In genomic region chr1:170562644-170563338, GRCh38 we compare ENCODE assay signal across 9 cellular contexts. TPM values are rescaled to one million over a fixed set of nuclear protein-coding genes. Genes with fewer than 3 reads are reported as not detected.
DNase-seq lines count a peak whose midpoint lies in the region; ATAC-seq and TF ChIP-seq lines count a peak whose summit lies in the region.
"Had no signal": no experiment of that assay in that cellular context is flagged by ENCODE, and none has a peak within 500 bp of the region (broad histone marks: within the 10 kb centered on the region; RNA-seq: fewer than 3 reads in every experiment).

No MANE protein-coding gene starts in this region.

- H3K36me3 Mint-ChIP-seq in activated T-helper 2 cell treated with anti-CD3 and anti-CD28 coated beads, Interferon-gamma antibody, Interleukin-2, Interleukin-4, amounts not matched to agents 10 μg/mL and 5 μg/mL and 100 μg/mL, durations not matched to agents 14 hours and 24 hours and 36 hours (ENCODE audit: low read depth): no peaks in the 10 kb centered on the region

- peaks cover 0 to 28% (median 2%) of the 10 kb centered on the region in 11 donors for H3K9me3 ChIP-seq in heart right ventricle

- intact Hi-C loops in activated T-helper 2 cell treated with anti-CD3 and anti-CD28 coated beads, Interferon-gamma antibody, Interleukin-2, Interleukin-4, amounts not matched to agents 10 μg/mL and 5 μg/mL and 100 μg/mL, durations not matched to agents 14 hours and 24 hours and 36 hours (cut with micrococcal nuclease): no loop called here
- intact Hi-C loops in heart right ventricle (cut with DNase I): no loop called here

- peak; percentile 15 for DNase-seq in stimulated activated CD4-positive, alpha-beta T cell treated with anti-CD3 and anti-CD28 coated beads, Interleukin-1b, Interleukin-23, amount 100 ng/mL, for 48 hours
- no peak for DNase-seq in stimulated activated CD4-positive, alpha-beta T cell treated with anti-CD3 and anti-CD28 coated beads, Interleukin-4, amount 100 ng/mL, for 24 hours
- peak; percentile 36 for DNase-seq in HS-27A (ENCODE audit: low read depth)
- peak; percentile 10 for DNase-seq in activated T-helper 2 cell treated with anti-CD3 and anti-CD28 coated beads, Interferon-gamma antibody, Interleukin-2, Interleukin-4, amounts not matched to agents 10 μg/mL and 5 μg/mL and 100 μg/mL, durations not matched to agents 14 hours and 24 hours and 36 hours (ENCODE audit: low spot score)
- DNase-seq in heart right ventricle: peak; percentile 15 to 85
- DNase-seq in retinal pigment epithelial cell (ENCODE audit: low read depth): peak; percentile 86
- no peak for DNase-seq in cortex of kidney (lab: John Stamatoyannopoulos, UW)
- no peak for DNase-seq in NCI-H187 treated with DMSO at 0.1 percent for 48 hours (lab: John Stamatoyannopoulos, UW)

- peak overlapping the region; percentile 11 to 88 (median 76) for H3K27ac ChIP-seq in heart right ventricle

- H3K27ac Mint-ChIP-seq in activated T-helper 2 cell treated with anti-CD3 and anti-CD28 coated beads, Interferon-gamma antibody, Interleukin-2, Interleukin-4, amounts not matched to agents 10 μg/mL and 5 μg/mL and 100 μg/mL, durations not matched to agents 14 hours and 24 hours and 36 hours: peak overlapping the region; percentile 19
- H3K27ac Mint-ChIP-seq: stimulated activated naive CD8-positive, alpha-beta T cell treated with anti-CD3 and anti-CD28 coated beads, Interleukin-15, Interleukin-2, amounts not matched to agents 100 ng/mL and 50 ng/mL, for 24 hours had no signal

- no peak overlapping the region for H3K4me3 Mint-ChIP-seq in activated T-helper 2 cell treated with anti-CD3 and anti-CD28 coated beads, Interferon-gamma antibody, Interleukin-2, Interleukin-4, amounts not matched to agents 10 μg/mL and 5 μg/mL and 100 μg/mL, durations not matched to agents 14 hours and 24 hours and 36 hours (ENCODE audit: low read depth)
- H3K4me3 Mint-ChIP-seq: stimulated activated naive CD8-positive, alpha-beta T cell treated with anti-CD3 and anti-CD28 coated beads, Interleukin-15, Interleukin-2, amounts not matched to agents 100 ng/mL and 50 ng/mL, for 24 hours had no signal

- TF ChIP-seq CTCF in heart right ventricle (IDR thresholded peaks at IDR 0.05) (no peak), retinal pigment epithelial cell (conservative IDR thresholded peaks at IDR 0.05; ENCODE audit: low read depth, low read length) (no peak)

- 32 to 44% methylated on average over 7 of the region's 7 CpGs for WGBS in heart right ventricle, 2 donors

- peaks cover 0 to 24% (median 18%) of the 10 kb centered on the region in 9 donors for H3K4me1 ChIP-seq in heart right ventricle

- H3K4me3 ChIP-seq in heart right ventricle: peak overlapping the region in 2 of 10 donors; percentile 25
- H3K4me3 ChIP-seq in retinal pigment epithelial cell (ENCODE audit: low read length): no peak overlapping the region

- peaks cover 15% of the 10 kb centered on the region for H3K4me1 Mint-ChIP-seq in activated T-helper 2 cell treated with anti-CD3 and anti-CD28 coated beads, Interferon-gamma antibody, Interleukin-2, Interleukin-4, amounts not matched to agents 10 μg/mL and 5 μg/mL and 100 μg/mL, durations not matched to agents 14 hours and 24 hours and 36 hours (ENCODE audit: low read depth)

- ATAC-seq in heart right ventricle: peak in 7 of 8 donors; percentile 89 to 97 (median 92)

- H3K36me3 ChIP-seq in heart right ventricle: no peaks in the 10 kb centered on the region

- H3K27me3 Mint-ChIP-seq in activated T-helper 2 cell treated with anti-CD3 and anti-CD28 coated beads, Interferon-gamma antibody, Interleukin-2, Interleukin-4, amounts not matched to agents 10 μg/mL and 5 μg/mL and 100 μg/mL, durations not matched to agents 14 hours and 24 hours and 36 hours (ENCODE audit: low read depth): peaks cover 10% of the 10 kb centered on the region

- H3K9me3 Mint-ChIP-seq in activated T-helper 2 cell treated with anti-CD3 and anti-CD28 coated beads, Interferon-gamma antibody, Interleukin-2, Interleukin-4, amounts not matched to agents 10 μg/mL and 5 μg/mL and 100 μg/mL, durations not matched to agents 14 hours and 24 hours and 36 hours: peaks cover 17% of the 10 kb centered on the region

- H3K27me3 ChIP-seq in heart right ventricle: no peaks in the 10 kb centered on the region

RNA-seq across cellular contexts. Expression of gene GORAB, which starts 30.8 kb away (rescaled TPM):
- 10.1 and 12.3 TPM in 2 replicates for total RNA-seq in activated T-helper 2 cell treated with anti-CD3 and anti-CD28 coated beads, Interferon-gamma antibody, Interleukin-2, Interleukin-4, amounts not matched to agents 10 μg/mL and 5 μg/mL and 100 μg/mL, durations not matched to agents 14 hours and 24 hours and 36 hours
- total RNA-seq in heart right ventricle: 10 to 100 TPM in 3 of 10 donors, 1 to 10 TPM in 7; 5.6 to 14.4 (median 9.4) TPM
- polyA plus RNA-seq in heart right ventricle: 10 to 100 TPM in 1 of 2 donors, 1 to 10 TPM in 1; 6.9 to 14.0 TPM

Comparison
In these comparisons a context has a peak if more than half of its experiments do, and no peak if none do; other contexts are left out.
1. DNase-seq: peak in stimulated activated CD4-positive, alpha-beta T cell treated with anti-CD3 and anti-CD28 coated beads, Interleukin-1b, Interleukin-23, amount 100 ng/mL, for 48 hours (single experiment), HS-27A (single experiment), activated T-helper 2 cell treated with anti-CD3 and anti-CD28 coated beads, Interferon-gamma antibody, Interleukin-2, Interleukin-4, amounts not matched to agents 10 μg/mL and 5 μg/mL and 100 μg/mL, durations not matched to agents 14 hours and 24 hours and 36 hours (single experiment), heart right ventricle (2 of 2) and retinal pigment epithelial cell (single experiment); none in stimulated activated CD4-positive, alpha-beta T cell treated with anti-CD3 and anti-CD28 coated beads, Interleukin-4, amount 100 ng/mL, for 24 hours (single experiment), cortex of kidney (single experiment) and NCI-H187 treated with DMSO at 0.1 percent for 48 hours (single experiment).